In the genomic region with DNA sequence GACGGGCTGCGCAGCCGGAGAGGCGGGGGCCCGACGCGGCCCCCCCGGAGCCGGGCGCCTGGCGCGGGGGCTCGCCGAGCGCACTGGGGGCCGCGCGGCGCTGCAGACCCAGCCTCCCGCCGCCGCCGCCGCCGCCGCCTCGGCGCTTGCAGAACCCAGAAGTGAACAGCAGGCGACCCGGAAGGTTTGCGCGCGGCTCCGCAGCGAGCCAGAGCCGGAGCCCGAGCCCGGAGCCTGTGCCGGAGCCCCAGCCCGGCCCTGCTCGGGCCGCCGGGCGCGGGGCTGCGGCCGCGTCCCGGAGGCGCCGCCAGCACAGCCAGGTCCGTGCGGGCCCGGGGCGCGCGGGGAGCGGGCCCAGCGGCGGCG, we compare ENCODE assay signal across 8 cellular contexts. TPM values are rescaled to one million over a fixed set of nuclear protein-coding genes. Genes with fewer than 3 reads are reported as not detected.
DNase-seq lines count a peak whose midpoint lies in the region; ATAC-seq and TF ChIP-seq lines count a peak whose summit lies in the region.

A gene with protein sequence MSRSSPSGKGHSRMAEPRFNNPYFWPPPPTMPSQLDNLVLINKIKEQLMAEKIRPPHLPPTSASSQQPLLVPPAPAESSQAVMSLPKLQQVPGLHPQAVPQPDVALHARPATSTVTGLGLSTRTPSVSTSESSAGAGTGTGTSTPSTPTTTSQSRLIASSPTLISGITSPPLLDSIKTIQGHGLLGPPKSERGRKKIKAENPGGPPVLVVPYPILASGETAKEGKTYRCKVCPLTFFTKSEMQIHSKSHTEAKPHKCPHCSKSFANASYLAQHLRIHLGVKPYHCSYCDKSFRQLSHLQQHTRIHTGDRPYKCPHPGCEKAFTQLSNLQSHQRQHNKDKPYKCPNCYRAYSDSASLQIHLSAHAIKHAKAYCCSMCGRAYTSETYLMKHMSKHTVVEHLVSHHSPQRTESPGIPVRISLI (plus strand): TSS at position 158 of the 366 bp plus-strand sequence. CDS start 14,083 bp downstream, outside the sequence.

- H3K4me3 ChIP-seq in NT2/D1 (ENCODE audit: insufficient read length, low read depth): peak within 1 kb of the TSS; percentile 65

- TF ChIP-seq CTCF in mesothelial cell of epicardium (IDR thresholded peaks at IDR 0.05; ENCODE audit: unreplicated experiment): no peak

- H3K27ac Mint-ChIP-seq in mesothelial cell of epicardium: peak within 1 kb of the TSS; percentile 99

- no peaks in the 10 kb centered on the region for H3K36me3 Mint-ChIP-seq in mesothelial cell of epicardium

- H3K9me3 ChIP-seq in NT2/D1 (ENCODE audit: insufficient read depth, low read length): peaks cover 5% of the 10 kb centered on the region; the same call in 1 of the 2 replicates

- peaks cover 21% of the 10 kb centered on the region for H3K4me1 ChIP-seq in NT2/D1 (ENCODE audit: insufficient read depth, insufficient read length)

- peaks cover 22% of the 10 kb centered on the region for H3K36me3 ChIP-seq in NT2/D1 (ENCODE audit: insufficient read depth, insufficient read length, low read length)

- no peaks in the 10 kb centered on the region for H3K27me3 Mint-ChIP-seq in mesothelial cell of epicardium (ENCODE audit: low read depth)

- DNase-seq in GF-D8 (lab: John Stamatoyannopoulos, UW): peak; percentile 2
- peak; percentile 46 for DNase-seq in NT2/D1 (ENCODE audit: low read depth, low spot score)
- DNase-seq in activated T-cell treated with anti-CD3 and anti-CD28 coated beads for 24 hours (ENCODE audit: low read depth): peak; percentile 57
- DNase-seq in epidermal melanocyte (ENCODE audit: insufficient read length, low spot score): peak; percentile 61
- DNase-seq in mesothelial cell of epicardium (ENCODE audit: low spot score in 2 of 2, unreplicated experiment in 2 of 2): peak; percentile 62 to 77
- DNase-seq in stimulated activated CD8-positive, alpha-beta memory T cell treated with anti-CD3 and anti-CD28 coated beads, Interleukin-15, amount 100 ng/mL, for 24 hours (ENCODE audit: low read depth): peak; percentile 31
- no peak for DNase-seq in cortex of kidney (lab: John Stamatoyannopoulos, UW)

- ATAC-seq in HG02678 (IDR thresholded peaks at IDR 0.05; ENCODE audit: unreplicated experiment): peak; percentile 56

- no peaks in the 10 kb centered on the region for H3K9me3 Mint-ChIP-seq in mesothelial cell of epicardium

- peak within 1 kb of the TSS; percentile 83 for H3K9ac ChIP-seq in NT2/D1 (ENCODE audit: insufficient read length, low read depth)

- peak within 1 kb of the TSS; percentile 99 for H3K4me3 Mint-ChIP-seq in mesothelial cell of epicardium

- H3K4me1 Mint-ChIP-seq in mesothelial cell of epicardium: peaks cover 48% of the 10 kb centered on the region

- peaks cover 11% of the 10 kb centered on the region for H3K27me3 ChIP-seq in NT2/D1 (ENCODE audit: insufficient read depth, insufficient read length)

RNA-seq across cellular contexts. Expression of the gene that starts here (rescaled TPM):
- total RNA-seq in mesothelial cell of epicardium: 112 to 114 TPM (median 113 TPM) in 3 replicates
